22 cellular contexts compared by ENCODE assay signal in genomic region chr2:48050711-48051110, GRCh38.
"Had no signal": no experiment of that assay in that cellular context is flagged by ENCODE, and none has a peak within 500 bp of the region (broad histone marks: within the 10 kb centered on the region; RNA-seq: fewer than 3 reads in every experiment).

No MANE protein-coding gene starts in this region.

- H3K4me1 ChIP-seq: left ventricle myocardium inferior, right atrium auricular region, right lobe of liver, upper lobe of left lung had no signal

- H3K27ac Mint-ChIP-seq: mesothelial cell of epicardium; naive thymus-derived CD4-positive, alpha-beta T cell; natural killer cell treated with Interleukin-12 subunit alpha and Interleukin-12 subunit beta and Interleukin-15 and Interleukin-18, amount 100 ng/mL, for 72 hours; progenitor cell of endocrine pancreas; stimulated activated memory B cell treated with anti-CD40 and anti-IgM and Interleukin-4, amounts not matched to agents 10 μg/mL and 1 μg/mL and 100 μg/mL, for 72 hours; stimulated activated naive CD8-positive, alpha-beta T cell treated with anti-CD3 and anti-CD28 coated beads, Interleukin-15, amount 100 ng/mL, for 72 hours had no signal

- H3K9me3 ChIP-seq: ovary, right atrium auricular region, right lobe of liver, tibial nerve, upper lobe of left lung had no signal

- H3K27me3 Mint-ChIP-seq: progenitor cell of endocrine pancreas; stimulated activated memory B cell treated with anti-CD40 and anti-IgM and Interleukin-4, amounts not matched to agents 10 μg/mL and 1 μg/mL and 100 μg/mL, for 72 hours; stimulated activated naive CD8-positive, alpha-beta T cell treated with anti-CD3 and anti-CD28 coated beads, Interleukin-15, amount 100 ng/mL, for 72 hours had no signal

- H3K27me3 ChIP-seq: ovary, right atrium auricular region, right lobe of liver, tibial nerve, upper lobe of left lung had no signal

- DNase-seq: islet precursor cell; left ventricle myocardium inferior; mesendoderm; naive thymus-derived CD4-positive, alpha-beta T cell; ovary; right lobe of liver; stimulated activated CD4-positive, alpha-beta T cell treated with anti-CD3 and anti-CD28 coated beads, Interleukin-1b, Interleukin-23, amount 100 ng/mL, for 48 hours; stimulated activated CD4-positive, alpha-beta T cell treated with anti-CD3 and anti-CD28 coated beads, Interleukin-2, amount 100 ng/mL, for 48 hours; stimulated activated CD4-positive, alpha-beta T cell treated with anti-CD3 and anti-CD28 coated beads, Interleukin-4, amount 100 ng/mL, for 4 hours; stimulated activated CD8-positive, alpha-beta memory T cell treated with anti-CD3 and anti-CD28 coated beads, Interleukin-4, amount 100 ng/mL, for 48 hours; stimulated activated naive CD4-positive, alpha-beta T cell treated with Interleukin-2 at 50 U/mL for 16 hours; stimulated activated naive CD8-positive, alpha-beta T cell treated with anti-CD3 and anti-CD28 coated beads, Interleukin-15, amount 100 ng/mL, for 72 hours; substantia nigra; upper lobe of left lung had no signal

- H3K36me3 ChIP-seq: left ventricle myocardium inferior, ovary, right atrium auricular region, right lobe of liver, tibial nerve, upper lobe of left lung had no signal

- H3K4me3 ChIP-seq: left ventricle myocardium inferior, lung, ovary, right atrium auricular region, right lobe of liver, smooth muscle cell, tibial nerve, upper lobe of left lung had no signal

- H3K27ac ChIP-seq: left ventricle myocardium inferior, ovary, right atrium auricular region, right lobe of liver, tibial nerve, upper lobe of left lung had no signal

- H3K36me3 Mint-ChIP-seq: mesothelial cell of epicardium; naive thymus-derived CD4-positive, alpha-beta T cell; stimulated activated memory B cell treated with anti-CD40 and anti-IgM and Interleukin-4, amounts not matched to agents 10 μg/mL and 1 μg/mL and 100 μg/mL, for 72 hours had no signal

- H3K4me1 Mint-ChIP-seq: naive thymus-derived CD4-positive, alpha-beta T cell; stimulated activated naive CD8-positive, alpha-beta T cell treated with anti-CD3 and anti-CD28 coated beads, Interleukin-15, amount 100 ng/mL, for 72 hours had no signal

- H3K4me2 ChIP-seq: smooth muscle cell had no signal

- H3K4me3 Mint-ChIP-seq: mesothelial cell of epicardium; naive thymus-derived CD4-positive, alpha-beta T cell; natural killer cell treated with Interleukin-12 subunit alpha and Interleukin-12 subunit beta and Interleukin-15 and Interleukin-18, amount 100 ng/mL, for 72 hours; stimulated activated memory B cell treated with anti-CD40 and anti-IgM and Interleukin-4, amounts not matched to agents 10 μg/mL and 1 μg/mL and 100 μg/mL, for 72 hours; stimulated activated naive CD8-positive, alpha-beta T cell treated with anti-CD3 and anti-CD28 coated beads, Interleukin-15, amount 100 ng/mL, for 72 hours had no signal

- H3K9me3 Mint-ChIP-seq: natural killer cell treated with Interleukin-12 subunit alpha and Interleukin-12 subunit beta and Interleukin-15 and Interleukin-18, amount 100 ng/mL, for 72 hours had no signal
